ENCODE assay signal across 1 cellular context in the genomic region with DNA sequence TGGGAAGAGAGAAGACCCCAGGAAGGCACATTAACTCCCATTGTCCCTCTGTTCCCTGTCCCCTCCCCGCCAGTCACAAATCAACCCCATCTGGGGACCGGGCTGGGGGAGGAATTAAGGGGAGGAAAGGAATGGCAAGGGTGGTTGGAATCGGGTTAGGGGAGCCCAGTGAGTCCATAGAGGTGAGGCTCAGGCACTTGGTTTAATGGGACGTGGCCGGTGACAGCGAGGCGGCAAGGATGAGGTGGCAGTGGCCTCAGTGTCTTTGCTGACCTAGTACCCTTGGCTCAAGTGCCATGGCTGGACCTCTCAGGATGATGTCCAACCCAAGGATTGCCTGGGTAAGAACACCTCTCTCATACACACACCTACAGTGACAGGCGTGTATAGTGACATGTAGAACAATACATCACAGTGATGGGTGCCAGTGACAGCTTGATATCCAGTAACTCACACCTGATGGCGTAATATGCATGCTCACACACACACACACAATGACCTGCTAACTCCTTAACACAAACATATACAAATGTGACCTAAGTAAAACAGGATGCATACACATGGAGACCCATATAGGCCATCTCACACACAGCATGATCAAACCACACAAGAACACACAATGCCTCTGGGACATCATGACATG.
A peak's percentile ranks its signal among the peaks of the same experiment; 100 is the strongest.
TF ChIP-seq lines count a peak whose summit lies in the region.

No MANE protein-coding gene starts in this region.

TF ChIP-seq in GM12878, 131 proteins besides CTCF, POLR2A, EP300 and RAD21:
- TF ChIP-seq, protein P1, sequence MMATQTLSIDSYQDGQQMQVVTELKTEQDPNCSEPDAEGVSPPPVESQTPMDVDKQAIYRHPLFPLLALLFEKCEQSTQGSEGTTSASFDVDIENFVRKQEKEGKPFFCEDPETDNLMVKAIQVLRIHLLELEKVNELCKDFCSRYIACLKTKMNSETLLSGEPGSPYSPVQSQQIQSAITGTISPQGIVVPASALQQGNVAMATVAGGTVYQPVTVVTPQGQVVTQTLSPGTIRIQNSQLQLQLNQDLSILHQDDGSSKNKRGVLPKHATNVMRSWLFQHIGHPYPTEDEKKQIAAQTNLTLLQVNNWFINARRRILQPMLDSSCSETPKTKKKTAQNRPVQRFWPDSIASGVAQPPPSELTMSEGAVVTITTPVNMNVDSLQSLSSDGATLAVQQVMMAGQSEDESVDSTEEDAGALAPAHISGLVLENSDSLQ (IDR thresholded peaks at IDR 0.05), result peak; percentile 37; the same call in 1 of the 2 replicates
- TF ChIP-seq, protein P2, sequence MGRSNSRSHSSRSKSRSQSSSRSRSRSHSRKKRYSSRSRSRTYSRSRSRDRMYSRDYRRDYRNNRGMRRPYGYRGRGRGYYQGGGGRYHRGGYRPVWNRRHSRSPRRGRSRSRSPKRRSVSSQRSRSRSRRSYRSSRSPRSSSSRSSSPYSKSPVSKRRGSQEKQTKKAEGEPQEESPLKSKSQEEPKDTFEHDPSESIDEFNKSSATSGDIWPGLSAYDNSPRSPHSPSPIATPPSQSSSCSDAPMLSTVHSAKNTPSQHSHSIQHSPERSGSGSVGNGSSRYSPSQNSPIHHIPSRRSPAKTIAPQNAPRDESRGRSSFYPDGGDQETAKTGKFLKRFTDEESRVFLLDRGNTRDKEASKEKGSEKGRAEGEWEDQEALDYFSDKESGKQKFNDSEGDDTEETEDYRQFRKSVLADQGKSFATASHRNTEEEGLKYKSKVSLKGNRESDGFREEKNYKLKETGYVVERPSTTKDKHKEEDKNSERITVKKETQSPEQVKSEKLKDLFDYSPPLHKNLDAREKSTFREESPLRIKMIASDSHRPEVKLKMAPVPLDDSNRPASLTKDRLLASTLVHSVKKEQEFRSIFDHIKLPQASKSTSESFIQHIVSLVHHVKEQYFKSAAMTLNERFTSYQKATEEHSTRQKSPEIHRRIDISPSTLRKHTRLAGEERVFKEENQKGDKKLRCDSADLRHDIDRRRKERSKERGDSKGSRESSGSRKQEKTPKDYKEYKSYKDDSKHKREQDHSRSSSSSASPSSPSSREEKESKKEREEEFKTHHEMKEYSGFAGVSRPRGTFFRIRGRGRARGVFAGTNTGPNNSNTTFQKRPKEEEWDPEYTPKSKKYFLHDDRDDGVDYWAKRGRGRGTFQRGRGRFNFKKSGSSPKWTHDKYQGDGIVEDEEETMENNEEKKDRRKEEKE (IDR thresholded peaks at IDR 0.05), result no peak
- TF ChIP-seq, protein P3, sequence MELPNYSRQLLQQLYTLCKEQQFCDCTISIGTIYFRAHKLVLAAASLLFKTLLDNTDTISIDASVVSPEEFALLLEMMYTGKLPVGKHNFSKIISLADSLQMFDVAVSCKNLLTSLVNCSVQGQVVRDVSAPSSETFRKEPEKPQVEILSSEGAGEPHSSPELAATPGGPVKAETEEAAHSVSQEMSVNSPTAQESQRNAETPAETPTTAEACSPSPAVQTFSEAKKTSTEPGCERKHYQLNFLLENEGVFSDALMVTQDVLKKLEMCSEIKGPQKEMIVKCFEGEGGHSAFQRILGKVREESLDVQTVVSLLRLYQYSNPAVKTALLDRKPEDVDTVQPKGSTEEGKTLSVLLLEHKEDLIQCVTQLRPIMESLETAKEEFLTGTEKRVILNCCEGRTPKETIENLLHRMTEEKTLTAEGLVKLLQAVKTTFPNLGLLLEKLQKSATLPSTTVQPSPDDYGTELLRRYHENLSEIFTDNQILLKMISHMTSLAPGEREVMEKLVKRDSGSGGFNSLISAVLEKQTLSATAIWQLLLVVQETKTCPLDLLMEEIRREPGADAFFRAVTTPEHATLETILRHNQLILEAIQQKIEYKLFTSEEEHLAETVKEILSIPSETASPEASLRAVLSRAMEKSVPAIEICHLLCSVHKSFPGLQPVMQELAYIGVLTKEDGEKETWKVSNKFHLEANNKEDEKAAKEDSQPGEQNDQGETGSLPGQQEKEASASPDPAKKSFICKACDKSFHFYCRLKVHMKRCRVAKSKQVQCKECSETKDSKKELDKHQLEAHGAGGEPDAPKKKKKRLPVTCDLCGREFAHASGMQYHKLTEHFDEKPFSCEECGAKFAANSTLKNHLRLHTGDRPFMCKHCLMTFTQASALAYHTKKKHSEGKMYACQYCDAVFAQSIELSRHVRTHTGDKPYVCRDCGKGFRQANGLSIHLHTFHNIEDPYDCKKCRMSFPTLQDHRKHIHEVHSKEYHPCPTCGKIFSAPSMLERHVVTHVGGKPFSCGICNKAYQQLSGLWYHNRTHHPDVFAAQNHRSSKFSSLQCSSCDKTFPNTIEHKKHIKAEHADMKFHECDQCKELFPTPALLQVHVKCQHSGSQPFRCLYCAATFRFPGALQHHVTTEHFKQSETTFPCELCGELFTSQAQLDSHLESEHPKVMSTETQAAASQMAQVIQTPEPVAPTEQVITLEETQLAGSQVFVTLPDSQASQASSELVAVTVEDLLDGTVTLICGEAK (IDR thresholded peaks at IDR 0.05; ENCODE audit: borderline replicate concordance), result peak; percentile 53; the same call in 1 of the 2 replicates
- TF ChIP-seq GATAD2B (conservative IDR thresholded peaks at IDR 0.05; ENCODE audit: low read depth), result no peak
- TF ChIP-seq, protein P4, sequence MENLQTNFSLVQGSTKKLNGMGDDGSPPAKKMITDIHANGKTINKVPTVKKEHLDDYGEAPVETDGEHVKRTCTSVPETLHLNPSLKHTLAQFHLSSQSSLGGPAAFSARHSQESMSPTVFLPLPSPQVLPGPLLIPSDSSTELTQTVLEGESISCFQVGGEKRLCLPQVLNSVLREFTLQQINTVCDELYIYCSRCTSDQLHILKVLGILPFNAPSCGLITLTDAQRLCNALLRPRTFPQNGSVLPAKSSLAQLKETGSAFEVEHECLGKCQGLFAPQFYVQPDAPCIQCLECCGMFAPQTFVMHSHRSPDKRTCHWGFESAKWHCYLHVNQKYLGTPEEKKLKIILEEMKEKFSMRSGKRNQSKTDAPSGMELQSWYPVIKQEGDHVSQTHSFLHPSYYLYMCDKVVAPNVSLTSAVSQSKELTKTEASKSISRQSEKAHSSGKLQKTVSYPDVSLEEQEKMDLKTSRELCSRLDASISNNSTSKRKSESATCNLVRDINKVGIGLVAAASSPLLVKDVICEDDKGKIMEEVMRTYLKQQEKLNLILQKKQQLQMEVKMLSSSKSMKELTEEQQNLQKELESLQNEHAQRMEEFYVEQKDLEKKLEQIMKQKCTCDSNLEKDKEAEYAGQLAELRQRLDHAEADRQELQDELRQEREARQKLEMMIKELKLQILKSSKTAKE (IDR thresholded peaks at IDR 0.05; ENCODE audit: low read depth, poor library complexity, severe bottlenecking), result no peak
